Comparison of ENCODE assay signal across 8 cellular contexts in the genomic region with DNA sequence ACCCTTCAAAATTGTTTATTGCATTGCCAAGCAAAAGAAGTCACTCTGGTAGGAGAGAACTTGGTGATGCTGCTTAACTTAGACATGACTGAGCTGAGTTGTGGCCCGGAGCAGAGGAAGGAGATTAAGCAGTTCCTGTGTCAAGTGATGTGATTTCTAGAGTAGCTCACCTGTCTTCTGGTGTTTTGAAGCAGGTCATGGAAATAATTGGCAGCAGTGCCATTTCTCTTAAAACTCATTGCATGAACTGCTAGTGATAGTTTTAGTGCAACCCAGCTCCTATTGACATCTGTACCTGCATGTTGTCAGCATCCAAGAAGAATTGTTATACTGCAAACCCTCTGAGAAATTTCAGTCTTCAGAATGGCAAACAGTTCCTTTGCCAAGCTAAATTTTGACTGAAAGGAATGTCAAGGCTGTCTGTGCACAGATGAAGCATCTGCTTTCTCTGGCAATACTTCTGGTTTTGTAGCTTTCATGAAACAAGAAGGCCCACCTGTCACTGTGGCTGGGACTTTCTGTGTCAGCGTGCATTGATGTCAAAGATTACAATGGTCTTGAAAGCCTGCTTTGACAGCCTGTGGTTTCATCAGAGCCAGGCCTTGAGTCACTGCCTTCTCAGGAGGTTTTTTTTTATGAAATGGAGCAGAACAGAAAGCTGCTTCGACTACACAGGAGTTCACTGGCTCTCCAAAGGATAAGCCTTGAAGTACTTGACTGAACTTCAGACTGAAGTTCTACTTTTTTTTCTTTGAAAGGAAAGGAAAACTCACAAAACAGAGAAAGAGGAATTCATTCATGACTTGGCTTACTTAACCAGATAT.
A peak's percentile ranks its signal among the peaks of the same experiment; 100 is the strongest.
DNase-seq lines count a peak whose midpoint lies in the region; ATAC-seq, FAIRE-seq and TF ChIP-seq lines count a peak whose summit lies in the region.

No MANE protein-coding gene starts in this region.

- peak; percentile 97 for DNase-seq in GM12865 (ENCODE audit: low read depth)
- DNase-seq in NOMO-1 treated with DMSO at 0.1 percent for 48 hours (lab: John Stamatoyannopoulos, UW; ENCODE audit: unreplicated experiment): peak; percentile 58
- peak; percentile 85 for DNase-seq in activated effector memory CD4-positive, alpha-beta T cell treated with anti-CD3 and anti-CD28 coated beads, Interleukin-2, amount 50 U/mL, for 16 hours
- peak; percentile 95 for DNase-seq in myocyte (ENCODE audit: low read depth)
- no peak for DNase-seq in D721Med (ENCODE audit: insufficient read length, low spot score)
- DNase-seq in body of pancreas: no peak
- no peak for DNase-seq in NCI-H774 (lab: John Stamatoyannopoulos, UW)

- no peaks in the 10 kb centered on the region for H3K4me1 ChIP-seq in body of pancreas

- no peak for TF ChIP-seq CTCF in GM12865 (IDR thresholded peaks at IDR 0.05; ENCODE audit: insufficient read depth, low read depth, low read length, missing control alignments)
- no peak for TF ChIP-seq CTCF in D721Med (IDR thresholded peaks at IDR 0.05; ENCODE audit: insufficient read depth, missing control alignments)
- no peak for TF ChIP-seq CTCF in body of pancreas (IDR thresholded peaks at IDR 0.05)

- intact Hi-C loops in body of pancreas (cut with DNase I): no loop called here

- ATAC-seq in GM21786 (IDR thresholded peaks at IDR 0.05; ENCODE audit: unreplicated experiment): peak; percentile 95
- no peak for ATAC-seq in body of pancreas

- H3K4me3 ChIP-seq in GM12865 (ENCODE audit: low read depth, low read length): peak overlapping the region; percentile 12; the same call in 1 of the 2 replicates
- no peak overlapping the region for H3K4me3 ChIP-seq in body of pancreas

- no peaks in the 10 kb centered on the region for H3K36me3 ChIP-seq in body of pancreas (replicated peaks in 1 of 2; ENCODE audit: insufficient read depth in 1 of 2, low read depth in 2 of 2)

- TF ChIP-seq POLR2A in body of pancreas (IDR thresholded peaks at IDR 0.05): no peak

- H3K9me3 ChIP-seq in body of pancreas: no peaks in the 10 kb centered on the region

- H3K27ac ChIP-seq in body of pancreas: no peak overlapping the region

- whole genome bisulfite sequencing in body of pancreas, 2 donors: 72 to 91% methylated on average over 3 of the region's 3 CpGs

- no peak for FAIRE-seq in D721Med (lab: Jason Lieb, UNC)

- no peaks in the 10 kb centered on the region for H3K27me3 ChIP-seq in body of pancreas

Comparison
In these comparisons a context has a peak if more than half of its experiments do, and no peak if none do; other contexts are left out.
1. DNase-seq: peak in GM12865 (single experiment), NOMO-1 treated with DMSO at 0.1 percent for 48 hours (single experiment), activated effector memory CD4-positive, alpha-beta T cell treated with anti-CD3 and anti-CD28 coated beads, Interleukin-2, amount 50 U/mL, for 16 hours (single experiment) and myocyte (single experiment); none in D721Med (single experiment), body of pancreas (0 of 4) and NCI-H774 (single experiment).